2 cellular contexts compared by ENCODE assay signal in genomic region chr5:112854651-112855050, GRCh38.
TF ChIP-seq lines count a peak whose summit lies in the region.

No MANE protein-coding gene starts in this region.

TF ChIP-seq in HepG2, 621 proteins besides CTCF, POLR2A, EP300 and RAD21:
- TF ChIP-seq ZNF710 (CRISPR knock-in tag; IDR thresholded peaks at IDR 0.05; ENCODE audit: borderline replicate concordance) (no peak), ZNF160 (CRISPR knock-in tag; IDR thresholded peaks at IDR 0.05) (peak; percentile 95)

TF ChIP-seq in K562, 482 proteins besides CTCF, POLR2A, EP300 and RAD21:
- no peak for TF ChIP-seq CREB1 (IDR thresholded peaks at IDR 0.05)
- no peak for TF ChIP-seq CREB1 (CRISPR knock-in tag; IDR thresholded peaks at IDR 0.05)
- TF ChIP-seq ZBTB17 (CRISPR knock-in tag; IDR thresholded peaks at IDR 0.05), result no peak
- no peak for TF ChIP-seq E2F3 (CRISPR knock-in tag; IDR thresholded peaks at IDR 0.05)
- no peak for TF ChIP-seq KHSRP (IDR thresholded peaks at IDR 0.05)
- TF ChIP-seq RBM25 (IDR thresholded peaks at IDR 0.05; ENCODE audit: low read depth, low read length, severe bottlenecking), result no peak
- TF ChIP-seq CBX3 (IDR thresholded peaks at IDR 0.05; ENCODE audit: borderline replicate concordance in 1 of 2, low read length in 2 of 2), result peak in 1 of 2 experiments; percentile 87; a peak in 2 of 3 replicates
- TF ChIP-seq, protein P1, sequence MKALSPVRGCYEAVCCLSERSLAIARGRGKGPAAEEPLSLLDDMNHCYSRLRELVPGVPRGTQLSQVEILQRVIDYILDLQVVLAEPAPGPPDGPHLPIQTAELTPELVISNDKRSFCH (CRISPR knock-in tag; IDR thresholded peaks at IDR 0.05), result no peak
- TF ChIP-seq, protein P1 (tag; IDR thresholded peaks at IDR 0.05), result no peak
- no peak for TF ChIP-seq NEUROD1 (IDR thresholded peaks at IDR 0.05; ENCODE audit: borderline replicate concordance, low read depth, low read length, partially characterized antibody)
- TF ChIP-seq GABPB2 (CRISPR knock-in tag; conservative IDR thresholded peaks at IDR 0.05), result no peak
- TF ChIP-seq ZNF347 (CRISPR knock-in tag; IDR thresholded peaks at IDR 0.05; ENCODE audit: low read depth), result no peak
- TF ChIP-seq DIDO1 (tag; IDR thresholded peaks at IDR 0.05; ENCODE audit: low read depth), result no peak
- peak; percentile 48; the same call in 1 of the 2 replicates for TF ChIP-seq ZEB2 (IDR thresholded peaks at IDR 0.05)
- TF ChIP-seq ZNF197 (CRISPR knock-in tag; IDR thresholded peaks at IDR 0.05; ENCODE audit: low read depth), result no peak
- no peak for TF ChIP-seq TAF7 (tag; IDR thresholded peaks at IDR 0.05)
- 0 out of 2 replicates have a peak, but pooled peaks have one; percentile 44 for TF ChIP-seq TRIM28 (IDR thresholded peaks at IDR 0.05)
- TF ChIP-seq, protein P2, sequence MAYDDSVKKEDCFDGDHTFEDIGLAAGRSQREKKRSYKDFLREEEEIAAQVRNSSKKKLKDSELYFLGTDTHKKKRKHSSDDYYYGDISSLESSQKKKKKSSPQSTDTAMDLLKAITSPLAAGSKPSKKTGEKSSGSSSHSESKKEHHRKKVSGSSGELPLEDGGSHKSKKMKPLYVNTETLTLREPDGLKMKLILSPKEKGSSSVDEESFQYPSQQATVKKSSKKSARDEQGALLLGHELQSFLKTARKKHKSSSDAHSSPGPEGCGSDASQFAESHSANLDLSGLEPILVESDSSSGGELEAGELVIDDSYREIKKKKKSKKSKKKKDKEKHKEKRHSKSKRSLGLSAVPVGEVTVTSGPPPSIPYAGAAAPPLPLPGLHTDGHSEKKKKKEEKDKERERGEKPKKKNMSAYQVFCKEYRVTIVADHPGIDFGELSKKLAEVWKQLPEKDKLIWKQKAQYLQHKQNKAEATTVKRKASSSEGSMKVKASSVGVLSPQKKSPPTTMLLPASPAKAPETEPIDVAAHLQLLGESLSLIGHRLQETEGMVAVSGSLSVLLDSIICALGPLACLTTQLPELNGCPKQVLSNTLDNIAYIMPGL (CRISPR knock-in tag; IDR thresholded peaks at IDR 0.05), result no peak
- no peak for TF ChIP-seq HMBOX1 (IDR thresholded peaks at IDR 0.05)
- 0 out of 2 replicates have a peak, but pooled peaks have one; percentile 28 for TF ChIP-seq MYBL2 (IDR thresholded peaks at IDR 0.05; ENCODE audit: low read depth)
- TF ChIP-seq MYBL2 (CRISPR knock-in tag; IDR thresholded peaks at IDR 0.05; ENCODE audit: borderline replicate concordance), result no peak
- no peak for TF ChIP-seq PTRF (tag; IDR thresholded peaks at IDR 0.05)
- TF ChIP-seq ZNF253 (CRISPR knock-in tag; conservative IDR thresholded peaks at IDR 0.05), result no peak
- no peak for TF ChIP-seq ZNF407 (IDR thresholded peaks at IDR 0.05; ENCODE audit: low read depth)
- TF ChIP-seq ZNF511 (CRISPR knock-in tag; IDR thresholded peaks at IDR 0.05), result no peak
- TF ChIP-seq POLR2AphosphoS5 (IDR thresholded peaks at IDR 0.05; ENCODE audit: control insufficient read depth, insufficient read depth, low read depth, low read length), result no peak
- TF ChIP-seq CHD2 (IDR thresholded peaks at IDR 0.05; ENCODE audit: low read depth, low read length), result no peak
- TF ChIP-seq, protein P3, sequence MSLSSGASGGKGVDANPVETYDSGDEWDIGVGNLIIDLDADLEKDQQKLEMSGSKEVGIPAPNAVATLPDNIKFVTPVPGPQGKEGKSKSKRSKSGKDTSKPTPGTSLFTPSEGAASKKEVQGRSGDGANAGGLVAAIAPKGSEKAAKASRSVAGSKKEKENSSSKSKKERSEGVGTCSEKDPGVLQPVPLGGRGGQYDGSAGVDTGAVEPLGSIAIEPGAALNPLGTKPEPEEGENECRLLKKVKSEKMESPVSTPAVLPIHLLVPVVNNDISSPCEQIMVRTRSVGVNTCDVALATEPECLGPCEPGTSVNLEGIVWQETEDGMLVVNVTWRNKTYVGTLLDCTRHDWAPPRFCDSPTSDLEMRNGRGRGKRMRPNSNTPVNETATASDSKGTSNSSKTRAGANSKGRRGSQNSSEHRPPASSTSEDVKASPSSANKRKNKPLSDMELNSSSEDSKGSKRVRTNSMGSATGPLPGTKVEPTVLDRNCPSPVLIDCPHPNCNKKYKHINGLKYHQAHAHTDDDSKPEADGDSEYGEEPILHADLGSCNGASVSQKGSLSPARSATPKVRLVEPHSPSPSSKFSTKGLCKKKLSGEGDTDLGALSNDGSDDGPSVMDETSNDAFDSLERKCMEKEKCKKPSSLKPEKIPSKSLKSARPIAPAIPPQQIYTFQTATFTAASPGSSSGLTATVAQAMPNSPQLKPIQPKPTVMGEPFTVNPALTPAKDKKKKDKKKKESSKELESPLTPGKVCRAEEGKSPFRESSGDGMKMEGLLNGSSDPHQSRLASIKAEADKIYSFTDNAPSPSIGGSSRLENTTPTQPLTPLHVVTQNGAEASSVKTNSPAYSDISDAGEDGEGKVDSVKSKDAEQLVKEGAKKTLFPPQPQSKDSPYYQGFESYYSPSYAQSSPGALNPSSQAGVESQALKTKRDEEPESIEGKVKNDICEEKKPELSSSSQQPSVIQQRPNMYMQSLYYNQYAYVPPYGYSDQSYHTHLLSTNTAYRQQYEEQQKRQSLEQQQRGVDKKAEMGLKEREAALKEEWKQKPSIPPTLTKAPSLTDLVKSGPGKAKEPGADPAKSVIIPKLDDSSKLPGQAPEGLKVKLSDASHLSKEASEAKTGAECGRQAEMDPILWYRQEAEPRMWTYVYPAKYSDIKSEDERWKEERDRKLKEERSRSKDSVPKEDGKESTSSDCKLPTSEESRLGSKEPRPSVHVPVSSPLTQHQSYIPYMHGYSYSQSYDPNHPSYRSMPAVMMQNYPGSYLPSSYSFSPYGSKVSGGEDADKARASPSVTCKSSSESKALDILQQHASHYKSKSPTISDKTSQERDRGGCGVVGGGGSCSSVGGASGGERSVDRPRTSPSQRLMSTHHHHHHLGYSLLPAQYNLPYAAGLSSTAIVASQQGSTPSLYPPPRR (CRISPR knock-in tag; IDR thresholded peaks at IDR 0.05; ENCODE audit: borderline replicate concordance), result no peak
- TF ChIP-seq, protein P4, sequence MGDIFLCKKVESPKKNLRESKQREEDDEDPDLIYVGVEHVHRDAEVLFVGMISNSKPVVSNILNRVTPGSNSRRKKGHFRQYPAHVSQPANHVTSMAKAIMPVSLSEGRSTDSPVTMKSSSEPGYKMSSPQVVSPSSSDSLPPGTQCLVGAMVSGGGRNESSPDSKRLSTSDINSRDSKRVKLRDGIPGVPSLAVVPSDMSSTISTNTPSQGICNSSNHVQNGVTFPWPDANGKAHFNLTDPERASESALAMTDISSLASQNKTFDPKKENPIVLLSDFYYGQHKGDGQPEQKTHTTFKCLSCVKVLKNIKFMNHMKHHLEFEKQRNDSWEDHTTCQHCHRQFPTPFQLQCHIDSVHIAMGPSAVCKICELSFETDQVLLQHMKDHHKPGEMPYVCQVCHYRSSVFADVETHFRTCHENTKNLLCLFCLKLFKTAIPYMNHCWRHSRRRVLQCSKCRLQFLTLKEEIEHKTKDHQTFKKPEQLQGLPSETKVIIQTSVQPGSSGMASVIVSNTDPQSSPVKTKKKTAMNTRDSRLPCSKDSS (IDR thresholded peaks at IDR 0.05; ENCODE audit: low read depth, partially characterized antibody), result peak; percentile 86
- no peak for TF ChIP-seq RB1 (IDR thresholded peaks at IDR 0.05; ENCODE audit: low read depth)
